ENCODE assay signal across 19 cellular contexts in the genomic region with DNA sequence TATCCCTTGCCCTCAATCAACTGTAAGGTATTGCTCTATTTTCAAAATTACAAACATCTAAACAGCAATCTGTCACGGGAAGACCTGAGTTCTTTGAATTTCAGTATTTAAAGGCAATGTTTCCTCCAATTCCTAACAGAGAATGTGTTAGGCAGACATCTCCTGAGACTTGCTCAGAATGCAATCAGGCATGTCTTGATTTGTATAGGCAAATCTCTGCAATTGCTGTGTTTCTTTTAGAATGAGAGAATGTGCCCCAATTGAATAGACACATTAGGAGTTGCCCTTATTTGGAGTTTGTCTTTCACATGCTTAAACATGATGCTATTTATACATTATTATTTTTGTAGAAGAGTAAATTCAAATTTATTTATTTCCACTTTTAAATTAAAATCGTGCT.
"Had no signal": no experiment of that assay in that cellular context is flagged by ENCODE, and none has a peak within 500 bp of the region (broad histone marks: within the 10 kb centered on the region; RNA-seq: fewer than 3 reads in every experiment).

No MANE protein-coding gene starts in this region.

- ATAC-seq: activated T-helper 17 cell treated with anti-CD3 and anti-CD28 coated beads, Interleukin-2, amount 50 U/mL, for 72 hours; left colon; lower lobe of right lung; T-cell; upper lobe of right lung had no signal

- H3K9me3 ChIP-seq: ascending aorta, esophagus squamous epithelium, lower lobe of right lung, sigmoid colon, stomach, thoracic aorta, upper lobe of right lung had no signal

- H3K4me1 ChIP-seq: ascending aorta, lower lobe of right lung, parathyroid adenoma, sigmoid colon, stomach, upper lobe of right lung had no signal

- H3K27me3 Mint-ChIP-seq: activated T-helper 17 cell treated with anti-CD3 and anti-CD28 coated beads, Interleukin-2, amount 50 U/mL, for 72 hours; T-cell had no signal

- H3K4me3 ChIP-seq: ascending aorta, esophagus squamous epithelium, lower lobe of right lung, sigmoid colon, stomach, thoracic aorta, upper lobe of right lung had no signal

- H3K27me3 ChIP-seq: ascending aorta, esophagus squamous epithelium, sigmoid colon, stomach, upper lobe of right lung had no signal

- H3K9me3 Mint-ChIP-seq: neural crest cell had no signal

- H3K4me3 Mint-ChIP-seq: activated T-helper 17 cell treated with anti-CD3 and anti-CD28 coated beads, Interleukin-2, amount 50 U/mL, for 72 hours; neural crest cell; T-cell had no signal

- DNase-seq: activated CD4-positive, alpha-beta T cell treated with anti-CD3 and anti-CD28 coated beads, Interleukin-2, amount 50 U/mL, for 4 hours; activated CD4-positive, CD25-positive, alpha-beta regulatory T cell treated with anti-CD3 and anti-CD28 coated beads, Interleukin-2, amount 50 U/mL, for 72 hours; activated naive CD4-positive, alpha-beta T cell treated with Interleukin-2 at 50 U/mL for 16 hours; esophagus squamous epithelium; hypothalamus; left colon; lower lobe of right lung; midbrain; sigmoid colon; stimulated activated CD4-positive, alpha-beta T cell treated with anti-CD3 and anti-CD28 coated beads, Interleukin-1b, Interleukin-23, amount 100 ng/mL, for 48 hours; stomach; T-cell; T-helper 9 cell; upper lobe of right lung had no signal

- H3K36me3 ChIP-seq: ascending aorta, esophagus squamous epithelium, lower lobe of right lung, sigmoid colon, stomach, thoracic aorta, upper lobe of right lung had no signal

- H3K27ac Mint-ChIP-seq: activated T-helper 17 cell treated with anti-CD3 and anti-CD28 coated beads, Interleukin-2, amount 50 U/mL, for 72 hours; T-cell had no signal

- H3K4me1 Mint-ChIP-seq: activated T-helper 17 cell treated with anti-CD3 and anti-CD28 coated beads, Interleukin-2, amount 50 U/mL, for 72 hours; T-cell had no signal

- H3K27ac ChIP-seq: ascending aorta, lower lobe of right lung, parathyroid adenoma, sigmoid colon, stomach, thoracic aorta, upper lobe of right lung had no signal

- H3K36me3 Mint-ChIP-seq: T-cell had no signal
